8 cellular contexts compared by ENCODE assay signal in the genomic region with DNA sequence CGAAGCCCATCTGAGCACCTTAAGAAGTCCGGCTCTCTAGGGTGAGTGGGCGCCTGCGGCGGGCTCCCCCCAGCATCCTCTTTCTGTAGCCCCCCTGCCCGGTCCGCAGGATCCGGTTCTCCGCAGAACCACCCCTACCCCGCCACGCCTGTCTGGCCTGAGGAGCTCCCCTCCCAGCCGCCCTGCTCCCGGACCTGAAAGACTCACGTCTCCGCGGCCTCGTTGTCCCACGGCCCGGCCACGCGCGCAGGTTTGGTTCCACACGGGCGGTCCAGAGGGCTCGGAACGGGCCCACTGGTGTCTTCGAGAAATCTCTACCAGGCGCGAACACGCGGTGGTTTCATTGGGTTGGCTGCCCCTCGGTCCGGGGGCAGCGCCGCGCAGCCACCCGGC. TPM values are rescaled to one million over a fixed set of nuclear protein-coding genes. Genes with fewer than 3 reads are reported as not detected.
DNase-seq lines count a peak whose midpoint lies in the region; TF ChIP-seq lines count a peak whose summit lies in the region.

No MANE protein-coding gene starts in this region.

- TF ChIP-seq CTCF in HL-60 (IDR thresholded peaks at IDR 0.05; ENCODE audit: insufficient read depth, low read length) (no peak), cardiac fibroblast (IDR thresholded peaks at IDR 0.05; ENCODE audit: low read depth, low read length) (no peak)

- no peaks in the 10 kb centered on the region for H3K9me3 ChIP-seq in muscle layer of duodenum (ENCODE audit: control insufficient read depth in 1 of 2, low read length in 2 of 2)

- peaks cover 8 to 12% of the 10 kb centered on the region in 2 donors for H3K36me3 ChIP-seq in muscle layer of duodenum (ENCODE audit: control insufficient read depth in 1 of 2, insufficient read depth in 2 of 2, low read length in 2 of 2)

- H3K27ac ChIP-seq in HL-60 (replicated peaks) (peak overlapping the region; percentile 97), muscle layer of duodenum (ENCODE audit: low read length) (peak overlapping the region; percentile 96)

- no peaks in the 10 kb centered on the region for H3K27me3 ChIP-seq in HL-60 (ENCODE audit: insufficient read depth, poor library complexity, severe bottlenecking)
- H3K27me3 ChIP-seq in muscle layer of duodenum (ENCODE audit: low read depth, low read length) = no peaks in the 10 kb centered on the region

- H3K4me1 ChIP-seq in muscle layer of duodenum (ENCODE audit: control insufficient read depth in 1 of 2, insufficient read depth in 2 of 2, low read length in 2 of 2) = peaks cover 18 to 31% of the 10 kb centered on the region in 2 donors

- peaks cover 21% of the 10 kb centered on the region for H3K36me3 Mint-ChIP-seq in activated naive CD4-positive, alpha-beta T cell treated with anti-CD3 and anti-CD28 coated beads for 36 hours (ENCODE audit: low read depth)

- H3K27ac Mint-ChIP-seq in activated naive CD4-positive, alpha-beta T cell treated with anti-CD3 and anti-CD28 coated beads for 36 hours = peak overlapping the region; percentile 92

- no peak for DNase-seq in activated naive CD4-positive, alpha-beta T cell treated with anti-CD3 and anti-CD28 coated beads for 36 hours
- DNase-seq in activated naive CD4-positive, alpha-beta T cell (lab: John Stamatoyannopoulos, UW) = no peak
- DNase-seq in HL-60 (ENCODE audit: low read depth in 1 of 2, low spot score in 1 of 2) (no peak), cardiac fibroblast (ENCODE audit: low read depth in 2 of 2) (no peak), HT-29 (ENCODE audit: low spot score) (no peak)
- no peak for DNase-seq in activated effector memory CD4-positive, alpha-beta T cell treated with Interleukin-2 at 50 U/mL for 16 hours
- DNase-seq in effector CD4-positive, alpha-beta T cell = no peak

- H3K27me3 Mint-ChIP-seq in activated naive CD4-positive, alpha-beta T cell treated with anti-CD3 and anti-CD28 coated beads for 36 hours (ENCODE audit: low read depth) = no peaks in the 10 kb centered on the region

- peak overlapping the region; percentile 91 for H3K4me3 Mint-ChIP-seq in activated naive CD4-positive, alpha-beta T cell treated with anti-CD3 and anti-CD28 coated beads for 36 hours

- CTCF ChIA-PET in activated naive CD4-positive, alpha-beta T cell treated with anti-CD3 and anti-CD28 coated beads for 36 hours (lab: Charles Lee) = interaction anchor here (1.4 to 1.6 kb wide), 2 partner anchors 9 to 111 kb away, joined by 3 to 4 read pairs; no protein-coding TSS in a partner anchor

- peaks cover 56% of the 10 kb centered on the region for H3K4me1 Mint-ChIP-seq in activated naive CD4-positive, alpha-beta T cell treated with anti-CD3 and anti-CD28 coated beads for 36 hours (ENCODE audit: low read depth)

- H3K4me3 ChIP-seq in HL-60 (replicated peaks; ENCODE audit: insufficient read depth, low read length) (peak overlapping the region; percentile 100), cardiac fibroblast (replicated peaks in 1 of 2; ENCODE audit: low read depth in 2 of 2, low read length in 2 of 2) (peak overlapping the region; percentile 98 to 100), muscle layer of duodenum (ENCODE audit: low read depth in 1 of 2, low read length in 2 of 2) (peak overlapping the region; percentile 78 to 100)

- intact Hi-C loops in activated naive CD4-positive, alpha-beta T cell treated with anti-CD3 and anti-CD28 coated beads for 36 hours (cut with micrococcal nuclease) = loop anchor here (1.0 to 10.0 kb wide), 12 partner anchors 33 to 1084 kb away; partner anchors contain the start of genes INO80C, KIAA1328, MAPRE2 and MOCOS

- H3K9me3 Mint-ChIP-seq in activated naive CD4-positive, alpha-beta T cell treated with anti-CD3 and anti-CD28 coated beads for 36 hours = no peaks in the 10 kb centered on the region

RNA-seq across cellular contexts. Expression of gene SLC39A6, which starts 0.2 kb away (rescaled TPM):
- 10 to 100 TPM; 15.4 to 15.7 TPM for total RNA-seq in activated naive CD4-positive, alpha-beta T cell treated with anti-CD3 and anti-CD28 coated beads for 36 hours
- 24.8 and 26.0 TPM in 2 replicates for total RNA-seq in HT-29 (2014; rRNA removed; shearing (Covaris generic))

RNA-seq across cellular contexts. Expression of gene ELP2, which starts 0.8 kb away (rescaled TPM):
- 10 to 100 TPM; 90.1 to 92.0 TPM for total RNA-seq in activated naive CD4-positive, alpha-beta T cell treated with anti-CD3 and anti-CD28 coated beads for 36 hours
- total RNA-seq in HT-29 (2014; rRNA removed; shearing (Covaris generic)) = 42.4 and 75.2 TPM in 2 replicates

RNA-seq across cellular contexts. Expression of gene MOCOS, which starts 58.4 kb away (rescaled TPM):
- not detected for total RNA-seq in activated naive CD4-positive, alpha-beta T cell treated with anti-CD3 and anti-CD28 coated beads for 36 hours
- 5.9 and 6.2 TPM in 2 replicates for total RNA-seq in HT-29 (2014; rRNA removed; shearing (Covaris generic))
